Comparison of ENCODE assay signal across 22 cellular contexts in the genomic region with DNA sequence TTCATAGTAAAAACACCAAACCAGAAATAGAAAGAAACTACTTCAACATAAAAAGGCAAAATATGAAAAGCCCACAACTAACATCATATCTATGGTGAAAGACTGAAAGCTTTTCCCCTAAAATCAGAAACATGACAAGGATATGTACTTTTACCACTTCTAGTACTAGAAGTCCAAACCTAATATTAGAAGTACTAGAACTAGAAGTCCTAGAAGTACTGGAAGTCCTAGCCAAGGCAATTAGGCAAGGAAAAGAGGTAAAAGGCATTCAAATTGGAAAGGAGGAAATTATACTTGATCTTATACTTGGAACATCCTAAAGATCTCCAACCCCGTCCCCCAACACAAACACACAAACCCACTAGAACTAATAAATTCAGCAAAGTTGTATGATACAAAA.
DNase-seq lines count a peak whose midpoint lies in the region; ATAC-seq and TF ChIP-seq lines count a peak whose summit lies in the region.
"Had no signal": no experiment of that assay in that cellular context is flagged by ENCODE, and none has a peak within 500 bp of the region (broad histone marks: within the 10 kb centered on the region; RNA-seq: fewer than 3 reads in every experiment).

No MANE protein-coding gene starts in this region.

- ATAC-seq in left ventricle myocardium superior, result peak; percentile 23
- no peak for ATAC-seq in thoracic aorta (ENCODE audit: insufficient number of reproducible peaks, low FRiP score, low read depth)
- ATAC-seq in GM18907 (IDR thresholded peaks at IDR 0.05; ENCODE audit: unreplicated experiment), result no peak
- ATAC-seq in GM19467 (IDR thresholded peaks at IDR 0.05; ENCODE audit: unreplicated experiment), result no peak
- ATAC-seq in naive thymus-derived CD8-positive, alpha-beta T cell, result no peak

- POLR2A ChIA-PET in naive thymus-derived CD8-positive, alpha-beta T cell (lab: Charles Lee), result no interaction called here

- H3K4me1 ChIP-seq in ascending aorta (peaks cover 0 to 7% of the 10 kb centered on the region in 2 donors), thoracic aorta (ENCODE audit: control insufficient read depth in 1 of 2, low read depth in 2 of 2) (peaks cover 0 to 6% of the 10 kb centered on the region in 2 donors)
- H3K4me1 ChIP-seq: BE2C, BLaER1 had no signal

- DNase-seq in left ventricle myocardium superior, result no peak
- no peak for DNase-seq in cardiac septum (ENCODE audit: low spot score)
- no peak for DNase-seq in ascending aorta (ENCODE audit: low spot score in 2 of 2)
- no peak for DNase-seq in thoracic aorta (ENCODE audit: low spot score)
- no peak for DNase-seq in naive thymus-derived CD8-positive, alpha-beta T cell
- DNase-seq: ACHN; BE2C; C1 segment of cervical spinal cord; CD4-positive, alpha-beta memory T cell; CD4-positive, CD25-positive, alpha-beta regulatory T cell; CD8-positive, alpha-beta memory T cell; COR-L47; DMS 273 treated with DMSO at 0.1 percent for 48 hours; DMS153; DMS53; DMS79; GF-D8 had no signal

- no peaks in the 10 kb centered on the region for H3K9me3 ChIP-seq in ascending aorta
- no peaks in the 10 kb centered on the region for H3K9me3 ChIP-seq in thoracic aorta
- H3K9me3 ChIP-seq: BE2C, BLaER1 had no signal

- H3K27me3 Mint-ChIP-seq in naive thymus-derived CD8-positive, alpha-beta T cell, result no peaks in the 10 kb centered on the region
- H3K27me3 Mint-ChIP-seq: CD4-positive, alpha-beta memory T cell; CD4-positive, CD25-positive, alpha-beta regulatory T cell; CD8-positive, alpha-beta memory T cell had no signal

- H3K4me1 Mint-ChIP-seq in naive thymus-derived CD8-positive, alpha-beta T cell, result peaks cover 0 to 2% (median 0%) of the 10 kb centered on the region in 4 donors
- H3K4me1 Mint-ChIP-seq: CD8-positive, alpha-beta memory T cell had no signal

- H3K9me3 Mint-ChIP-seq in naive thymus-derived CD8-positive, alpha-beta T cell, result peaks cover 0 to 10% (median 6%) of the 10 kb centered on the region in 9 donors

- H3K36me3 ChIP-seq in ascending aorta (peaks cover 0 to 16% of the 10 kb centered on the region in 2 donors), thoracic aorta (peaks cover 5% of the 10 kb centered on the region)

- no peak for TF ChIP-seq CTCF in ascending aorta (IDR thresholded peaks at IDR 0.05)
- TF ChIP-seq CTCF in thoracic aorta (IDR thresholded peaks at IDR 0.05), result no peak

- H3K36me3 Mint-ChIP-seq in naive thymus-derived CD8-positive, alpha-beta T cell, result peaks cover 37 to 66% (median 60%) of the 10 kb centered on the region in 3 donors

- H3K27ac ChIP-seq in ascending aorta, result peak overlapping the region; percentile 66 to 73
- peak overlapping the region; percentile 64 to 67 for H3K27ac ChIP-seq in thoracic aorta
- H3K27ac ChIP-seq: 22Rv1, BLaER1 had no signal

- H3K4me3 ChIP-seq in ascending aorta (no peak overlapping the region), thoracic aorta (no peak overlapping the region)
- H3K4me3 ChIP-seq: BLaER1 had no signal

- no peak overlapping the region for H3K4me3 Mint-ChIP-seq in naive thymus-derived CD8-positive, alpha-beta T cell
- H3K4me3 Mint-ChIP-seq: CD14-positive monocyte; CD4-positive, alpha-beta memory T cell; CD4-positive, CD25-positive, alpha-beta regulatory T cell; CD8-positive, alpha-beta memory T cell had no signal

- H3K27me3 ChIP-seq in ascending aorta (no peaks in the 10 kb centered on the region), thoracic aorta (replicated peaks; ENCODE audit: insufficient read depth) (no peaks in the 10 kb centered on the region)
- H3K27me3 ChIP-seq: BE2C, BLaER1 had no signal

- intact Hi-C loops in left ventricle myocardium superior (cut with micrococcal nuclease) (no loop called here), cardiac septum (cut with DNase I) (no loop called here), ascending aorta (cut with DNase I) (loop anchor here (10.0 kb wide), 1 partner anchor 131 kb away; no protein-coding TSS in a partner anchor)

- H3K27ac Mint-ChIP-seq in naive thymus-derived CD8-positive, alpha-beta T cell, result no peak overlapping the region
- H3K27ac Mint-ChIP-seq: CD14-positive monocyte; CD4-positive, alpha-beta memory T cell; CD4-positive, CD25-positive, alpha-beta regulatory T cell had no signal
